30 cellular contexts compared by ENCODE assay signal in the genomic region with DNA sequence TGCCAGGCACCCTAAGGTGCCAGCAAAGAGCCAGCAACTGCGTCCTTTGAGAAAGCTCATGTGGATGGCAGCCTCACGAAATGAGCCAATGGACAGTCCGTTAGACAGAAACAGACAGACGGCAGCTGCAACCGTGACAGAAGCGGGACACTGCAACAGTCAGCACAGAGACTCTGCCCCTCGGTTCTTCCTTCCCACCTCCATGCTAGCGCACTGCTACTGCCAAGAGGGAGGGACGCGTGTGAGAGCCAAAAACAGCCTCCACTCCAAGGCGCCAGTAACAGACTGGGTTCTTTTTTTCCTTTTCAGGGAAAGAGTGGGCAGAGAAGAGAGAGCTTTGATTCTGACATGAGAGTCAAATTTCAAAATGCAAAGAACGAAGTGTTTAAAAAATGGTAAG.
DNase-seq lines count a peak whose midpoint lies in the region; ATAC-seq, FAIRE-seq and TF ChIP-seq lines count a peak whose summit lies in the region.
"Had no signal": no experiment of that assay in that cellular context is flagged by ENCODE, and none has a peak within 500 bp of the region (broad histone marks: within the 10 kb centered on the region; RNA-seq: fewer than 3 reads in every experiment).

No MANE protein-coding gene starts in this region.

- no peaks in the 10 kb centered on the region for H3K9me3 ChIP-seq in HepG2 (ENCODE audit: low read length)
- no peaks in the 10 kb centered on the region for H3K9me3 ChIP-seq in right lobe of liver
- no peaks in the 10 kb centered on the region for H3K9me3 ChIP-seq in fibroblast of lung (ENCODE audit: control insufficient read depth, insufficient read depth, low read depth, low read length)
- no peaks in the 10 kb centered on the region for H3K9me3 ChIP-seq in ascending aorta
- H3K9me3 ChIP-seq: heart left ventricle, mucosa of descending colon, thyroid gland had no signal

- H3K4me3 ChIP-seq in HepG2 (replicated peaks in 1 of 3; ENCODE audit: insufficient read depth in 1 of 3, low read depth in 2 of 3, low read length in 3 of 3) (no peak overlapping the region), right lobe of liver (no peak overlapping the region), fibroblast of lung (replicated peaks in 1 of 4; ENCODE audit: control extremely low read depth in 1 of 4, insufficient read depth in 1 of 4, low read depth in 3 of 4, low read length in 4 of 4) (peak overlapping the region in 1 of 4 experiments; percentile 16), ascending aorta (no peak overlapping the region), lower leg skin (ENCODE audit: low read depth, poor library complexity, severe bottlenecking) (no peak overlapping the region)
- H3K4me3 ChIP-seq: cardiac muscle cell, GM23248, heart left ventricle, lung, mucosa of descending colon, thyroid gland had no signal

- H3K4me1 ChIP-seq in HepG2 (ENCODE audit: insufficient read depth, low read length) = peaks cover 40% of the 10 kb centered on the region
- peaks cover 0 to 31% (median 12%) of the 10 kb centered on the region in 4 donors for H3K4me1 ChIP-seq in right lobe of liver
- peaks cover 2% of the 10 kb centered on the region for H3K4me1 ChIP-seq in fibroblast of lung (ENCODE audit: control insufficient read depth, extremely low read depth, insufficient read depth, low read length)
- H3K4me1 ChIP-seq in ascending aorta = no peaks in the 10 kb centered on the region

- POLR2A ChIA-PET in HepG2 (lab: Yijun Ruan, JAX) = no interaction called here

- H2AFZ ChIP-seq in HepG2 (ENCODE audit: low read length) (no peak overlapping the region), fibroblast of lung (ENCODE audit: low read length) (peak overlapping the region; percentile 39)
- H2AFZ ChIP-seq: GM23248 had no signal

- ATAC-seq in HepG2 (no peak), right lobe of liver (no peak), HG02884 (IDR thresholded peaks at IDR 0.05; ENCODE audit: unreplicated experiment) (no peak)
- ATAC-seq: activated CD4-positive, CD25-positive, alpha-beta regulatory T cell treated with anti-CD3 and anti-CD28 coated beads, Interleukin-2, amount 50 U/mL, for 24 hours; heart left ventricle; sciatic nerve; stimulated activated naive CD8-positive, alpha-beta T cell treated with anti-CD3 and anti-CD28 coated beads, Interleukin-15, Interleukin-2, amounts not matched to agents 100 U/mL and 50 U/mL, for 24 hours had no signal

- no peak for TF ChIP-seq RAD21 in HepG2 (CRISPR knock-in tag; IDR thresholded peaks at IDR 0.05)

- TF ChIP-seq CTCF in HepG2 (CRISPR knock-in tag; IDR thresholded peaks at IDR 0.05) (no peak), right lobe of liver (IDR thresholded peaks at IDR 0.05) (no peak), fibroblast of lung (conservative IDR thresholded peaks at IDR 0.05 in 1 of 2, IDR thresholded peaks at IDR 0.05 in 1 of 2; ENCODE audit: low read depth in 1 of 2, low read length in 2 of 2) (no peak), ascending aorta (IDR thresholded peaks at IDR 0.05) (no peak), lower leg skin (IDR thresholded peaks at IDR 0.05) (no peak)

- intact Hi-C loops in HepG2 (cut with micrococcal nuclease; ENCODE audit: unreplicated experiment) = no loop called here
- intact Hi-C loops in right lobe of liver (cut with DNase I) = no loop called here
- intact Hi-C loops in ascending aorta (cut with DNase I) = no loop called here
- intact Hi-C loops in lower leg skin (cut with DNase I; ENCODE audit: low total_unique reads) = no loop called here

- WGBS in HepG2 (ENCODE audit: low lambda C conversion rate) = 95% methylated on average over 12 of the region's 12 CpGs
- WGBS in right lobe of liver (ENCODE audit: insufficient coverage, low coverage, low lambda C conversion rate, missing lambda C conversion rate) = 89% methylated on average over 6 of the region's 12 CpGs
- WGBS in lower leg skin, 2 donors = 77 to 93% methylated on average over 12 of the region's 12 CpGs

- H3K27ac ChIP-seq in HepG2 (ENCODE audit: extremely low read length, insufficient read depth, low read length) (peak overlapping the region; percentile 76), right lobe of liver (no peak overlapping the region), fibroblast of lung (ENCODE audit: insufficient read depth, low read length) (no peak overlapping the region), ascending aorta (no peak overlapping the region)
- H3K27ac ChIP-seq: cardiac muscle cell, GM23248, heart left ventricle, thyroid gland had no signal

- H4K20me1 ChIP-seq in HepG2 (ENCODE audit: insufficient read depth, low read length) (no peaks in the 10 kb centered on the region), fibroblast of lung (ENCODE audit: control insufficient read depth, extremely low read depth, insufficient read depth, low read length) (no peaks in the 10 kb centered on the region)

- no peaks in the 10 kb centered on the region for H3K79me2 ChIP-seq in HepG2 (ENCODE audit: insufficient read depth, low read length)
- no peaks in the 10 kb centered on the region for H3K79me2 ChIP-seq in fibroblast of lung (ENCODE audit: control insufficient read depth, insufficient read depth, low read length)

- TF ChIP-seq POLR2A in HepG2 (IDR thresholded peaks at IDR 0.05; ENCODE audit: insufficient read depth in 1 of 2, low read depth in 2 of 2, low read length in 2 of 2) = no peak
- TF ChIP-seq POLR2A in right lobe of liver (IDR thresholded peaks at IDR 0.05) = no peak
- TF ChIP-seq POLR2A in lower leg skin (IDR thresholded peaks at IDR 0.05) = no peak

- TF ChIP-seq EP300 in HepG2 (IDR thresholded peaks at IDR 0.05; ENCODE audit: low read depth in 2 of 2, low read length in 2 of 2) (no peak), HepG2 (CRISPR knock-in tag; IDR thresholded peaks at IDR 0.05; ENCODE audit: borderline replicate concordance) (no peak)

- no peak for FAIRE-seq in HepG2 (lab: Jason Lieb, UNC)
- FAIRE-seq: A204.1, GM12891 had no signal

- BruUV-seq in HepG2 (replicated peaks; lab: Mats Ljungman, UMichigan) = no TSS peak

- no peak overlapping the region for H3K4me2 ChIP-seq in HepG2 (ENCODE audit: low read depth, low read length)
- H3K4me2 ChIP-seq in fibroblast of lung (ENCODE audit: extremely low read depth, insufficient read depth, low read length) = peak overlapping the region; percentile 48

- H3K36me3 ChIP-seq in HepG2 (replicated peaks in 1 of 2; ENCODE audit: control insufficient read depth in 1 of 2, insufficient read depth in 2 of 2, low read length in 2 of 2) (no peaks in the 10 kb centered on the region), right lobe of liver (no peaks in the 10 kb centered on the region), fibroblast of lung (ENCODE audit: control insufficient read depth, insufficient read depth, low read length) (no peaks in the 10 kb centered on the region), ascending aorta (no peaks in the 10 kb centered on the region)
- H3K36me3 ChIP-seq: cardiac muscle cell, heart left ventricle, thyroid gland had no signal

- DNase-seq in HepG2 (ENCODE audit: low spot score) (no peak), right lobe of liver (no peak), fibroblast of lung (ENCODE audit: low read depth in 2 of 2) (peak in 1 of 2 donors; percentile 44), occipital lobe (lab: John Stamatoyannopoulos, UW) (peak; percentile 80), ascending aorta (ENCODE audit: low spot score in 2 of 2) (no peak), NCI-H2029 (lab: John Stamatoyannopoulos, UW) (no peak), lower leg skin (ENCODE audit: low spot score in 2 of 2) (no peak)
- DNase-seq: activated CD4-positive, alpha-beta T cell treated with anti-CD3 and anti-CD28 coated beads, Interleukin-2, amount 50 U/mL, for 48 hours; AML-193; CD4-positive, alpha-beta memory T cell; EL; GM23248; heart left ventricle; mucosa of descending colon; NCI-H1105; NCI-H1930; NCI-H345; NCI-H748 treated with DMSO at 0.1 percent for 48 hours; nephron progenitor cell; RPMI8226; stimulated activated naive CD8-positive, alpha-beta T cell treated with anti-CD3 and anti-CD28 coated beads, Interleukin-15, Interleukin-2, amounts not matched to agents 100 U/mL and 50 U/mL, for 24 hours; T-helper 1 cell; thyroid gland had no signal

- no peak overlapping the region for H3K9ac ChIP-seq in HepG2 (ENCODE audit: insufficient read depth, low read depth, low read length)
- no peak overlapping the region for H3K9ac ChIP-seq in fibroblast of lung (ENCODE audit: insufficient read depth, low read length)
- H3K9ac ChIP-seq: GM23248 had no signal

- H3K27me3 ChIP-seq in HepG2 (ENCODE audit: control insufficient read depth in 1 of 2, insufficient read depth in 2 of 2, low read length in 2 of 2) (no peaks in the 10 kb centered on the region), right lobe of liver (no peaks in the 10 kb centered on the region), fibroblast of lung (ENCODE audit: control insufficient read depth, insufficient read depth, low read length) (no peaks in the 10 kb centered on the region), ascending aorta (no peaks in the 10 kb centered on the region)
- H3K27me3 ChIP-seq: cardiac muscle cell, heart left ventricle, thyroid gland had no signal

- in situ Hi-C loops in HepG2 (cut with HindIII; ENCODE audit: extremely low pct_ligation_motif_present, low pct_unique_long_range_greater_than_20kb) = no loop called here

- CTCF ChIA-PET in HepG2 (lab: Yijun Ruan, JAX; ENCODE audit: low intra/inter-chr PET ratio, low total read pairs) = no interaction called here

TF ChIP-seq in HepG2, 621 proteins besides CTCF, POLR2A, EP300 and RAD21:
- TF ChIP-seq ZBTB7B (CRISPR knock-in tag; IDR thresholded peaks at IDR 0.05) (no peak), ZNF737 (CRISPR knock-in tag; IDR thresholded peaks at IDR 0.05; ENCODE audit: borderline replicate concordance) (0 out of 2 replicates have a peak, but pooled peaks have one; percentile 55)
